In genomic region chr3:72889310-72890165, GRCh38 we compare ENCODE assay signal across 14 cellular contexts. TPM values are rescaled to one million over a fixed set of nuclear protein-coding genes. Genes with fewer than 3 reads are reported as not detected.
A peak's percentile ranks its signal among the peaks of the same experiment; 100 is the strongest.
DNase-seq lines count a peak whose midpoint lies in the region; ATAC-seq and TF ChIP-seq lines count a peak whose summit lies in the region.
"Had no signal": no experiment of that assay in that cellular context is flagged by ENCODE, and none has a peak within 500 bp of the region (broad histone marks: within the 10 kb centered on the region; RNA-seq: fewer than 3 reads in every experiment).

No MANE protein-coding gene starts in this region.

- no peak for DNase-seq in heart left ventricle
- no peak for DNase-seq in Right ventricle myocardium inferior (ENCODE audit: missing footprints)
- DNase-seq in naive thymus-derived CD4-positive, alpha-beta T cell: no peak
- no peak for DNase-seq in Karpas-422
- DNase-seq in T-helper 2 cell: no peak
- DNase-seq in germinal center (ENCODE audit: low spot score): no peak
- DNase-seq: activated CD4-positive, alpha-beta memory T cell treated with anti-CD3 and anti-CD28 coated beads, Interleukin-2, amount 10 ng/mL, durations not matched to agents 7 days and 5 days; BE2C; cortex of kidney; HCEC 1CT; left colon had no signal

- H3K79me2 ChIP-seq in Karpas-422 (ENCODE audit: low read length): no peaks in the 10 kb centered on the region

- no peaks in the 10 kb centered on the region for H3K36me3 Mint-ChIP-seq in naive thymus-derived CD4-positive, alpha-beta T cell
- H3K36me3 Mint-ChIP-seq: IgD-negative memory B cell had no signal

- H3K27ac ChIP-seq in heart left ventricle (peak overlapping the region in 11 of 12 donors; percentile 46 to 77 (median 69)), cingulate gyrus (ENCODE audit: low read depth, low read length) (peak overlapping the region; percentile 60), urinary bladder (ENCODE audit: low read depth) (peak overlapping the region; percentile 68), Karpas-422 (ENCODE audit: low read length) (no peak overlapping the region)
- H3K27ac ChIP-seq in naive thymus-derived CD4-positive, alpha-beta T cell (ENCODE audit: low read depth, low read length): no peak overlapping the region

- 73 to 81% (median 76%) methylated on average over 13 of the region's 13 CpGs for WGBS in heart left ventricle, 4 donors
- 66% methylated on average over 13 of the region's 13 CpGs for WGBS in urinary bladder

- H3K4me3 Mint-ChIP-seq in naive thymus-derived CD4-positive, alpha-beta T cell: peak overlapping the region in 8 of 10 donors; percentile 25 to 73 (median 60)
- H3K4me3 Mint-ChIP-seq: activated CD4-positive, alpha-beta memory T cell treated with anti-CD3 and anti-CD28 coated beads, Interleukin-2, amount 10 ng/mL, durations not matched to agents 7 days and 5 days had no signal

- H3K4me1 ChIP-seq in heart left ventricle (peaks cover 0 to 49% (median 21%) of the 10 kb centered on the region in 12 donors), urinary bladder (ENCODE audit: insufficient read depth) (no peaks in the 10 kb centered on the region), Karpas-422 (ENCODE audit: low read length) (peaks cover 8% of the 10 kb centered on the region)
- peaks cover 0 to 8% of the 10 kb centered on the region in 2 donors for H3K4me1 ChIP-seq in naive thymus-derived CD4-positive, alpha-beta T cell (ENCODE audit: control insufficient read depth in 2 of 2, insufficient read depth in 2 of 2, low read length in 2 of 2)

- no peak overlapping the region for H3K9ac ChIP-seq in Karpas-422 (ENCODE audit: low read length)

- peaks cover 6 to 27% (median 17%) of the 10 kb centered on the region in 7 donors for H3K4me1 Mint-ChIP-seq in naive thymus-derived CD4-positive, alpha-beta T cell

- intact Hi-C loops in heart left ventricle (cut with DNase I) (loop anchor here in 1 of 10 donors (5.0 kb wide), 1 partner anchor 42 kb away; the partner anchor contains the start of gene SHQ1), Right ventricle myocardium inferior (cut with DNase I) (loop anchor here (5.0 kb wide), 1 partner anchor 48 kb away; no protein-coding TSS in a partner anchor)
- intact Hi-C loops in naive thymus-derived CD4-positive, alpha-beta T cell (cut with micrococcal nuclease): no loop called here

- CTCF ChIA-PET in naive thymus-derived CD4-positive, alpha-beta T cell (lab: Charles Lee): no interaction called here

- H3K4me3 ChIP-seq in heart left ventricle (peak overlapping the region in 9 of 12 donors; percentile 50 to 78 (median 58)), urinary bladder (ENCODE audit: low read depth, low read length) (peak overlapping the region; percentile 83), Karpas-422 (ENCODE audit: low read length) (no peak overlapping the region)
- H3K4me3 ChIP-seq in naive thymus-derived CD4-positive, alpha-beta T cell (ENCODE audit: low read length): no peak overlapping the region

- H3K27me3 ChIP-seq in heart left ventricle: peaks cover 0 to 16% (median 0%) of the 10 kb centered on the region in 9 donors
- H3K27me3 ChIP-seq in naive thymus-derived CD4-positive, alpha-beta T cell (ENCODE audit: control insufficient read depth in 2 of 2, insufficient read depth in 2 of 2, low read length in 2 of 2): peaks cover 6 to 7% of the 10 kb centered on the region in 2 donors
- H3K27me3 ChIP-seq in Karpas-422 (ENCODE audit: low read length): 0 out of 2 replicates have a peak, but pooled peaks cover 3% of the 10 kb centered on the region
- H3K27me3 ChIP-seq: BE2C had no signal

- no peak overlapping the region for H2AFZ ChIP-seq in Karpas-422 (ENCODE audit: low read length)

- no peak for ATAC-seq in heart left ventricle
- no peak for ATAC-seq in Right ventricle myocardium inferior
- no peak for ATAC-seq in naive thymus-derived CD4-positive, alpha-beta T cell
- ATAC-seq: left colon had no signal

- no peak overlapping the region for H3K4me2 ChIP-seq in Karpas-422 (ENCODE audit: low read depth, low read length, poor library complexity, severe bottlenecking)

- no peak overlapping the region for H3K27ac Mint-ChIP-seq in naive thymus-derived CD4-positive, alpha-beta T cell
- H3K27ac Mint-ChIP-seq: activated CD4-positive, alpha-beta memory T cell treated with anti-CD3 and anti-CD28 coated beads, Interleukin-2, amount 10 ng/mL, durations not matched to agents 7 days and 5 days had no signal

- TF ChIP-seq POLR2A in heart left ventricle (IDR thresholded peaks at IDR 0.05): no peak

- H4K20me1 ChIP-seq in Karpas-422 (ENCODE audit: insufficient read depth, low read depth, low read length): no peaks in the 10 kb centered on the region

- no peaks in the 10 kb centered on the region for H3K36me3 ChIP-seq in heart left ventricle
- H3K36me3 ChIP-seq in naive thymus-derived CD4-positive, alpha-beta T cell (ENCODE audit: control insufficient read depth in 2 of 3, insufficient read depth in 3 of 3, low read length in 3 of 3): no peaks in the 10 kb centered on the region
- H3K36me3 ChIP-seq in urinary bladder (ENCODE audit: insufficient read depth): no peaks in the 10 kb centered on the region
- no peaks in the 10 kb centered on the region for H3K36me3 ChIP-seq in Karpas-422 (ENCODE audit: insufficient read depth, low read length)
- H3K36me3 ChIP-seq: BE2C had no signal

- no peak for TF ChIP-seq CTCF in heart left ventricle (IDR thresholded peaks at IDR 0.05)

- H3K27me3 Mint-ChIP-seq in naive thymus-derived CD4-positive, alpha-beta T cell: peaks cover 65 to 82% (median 76%) of the 10 kb centered on the region in 5 donors

- POLR2A ChIA-PET in naive thymus-derived CD4-positive, alpha-beta T cell (lab: Charles Lee): no interaction called here

- H3K9me3 ChIP-seq in heart left ventricle (no peaks in the 10 kb centered on the region), Karpas-422 (ENCODE audit: low read length) (no peaks in the 10 kb centered on the region)
- H3K9me3 ChIP-seq in naive thymus-derived CD4-positive, alpha-beta T cell (ENCODE audit: control insufficient read depth in 2 of 3, low read length in 3 of 3): no peaks in the 10 kb centered on the region
- H3K9me3 ChIP-seq: BE2C had no signal

- peaks cover 0 to 6% (median 0%) of the 10 kb centered on the region in 11 donors for H3K9me3 Mint-ChIP-seq in naive thymus-derived CD4-positive, alpha-beta T cell
- H3K9me3 Mint-ChIP-seq: activated CD4-positive, alpha-beta memory T cell treated with anti-CD3 and anti-CD28 coated beads, Interleukin-2, amount 10 ng/mL, durations not matched to agents 7 days and 5 days; IgD-negative memory B cell had no signal

- no peaks in the 10 kb centered on the region for H3K9me2 ChIP-seq in Karpas-422 (replicated peaks; ENCODE audit: insufficient read depth, low read length)

RNA-seq across cellular contexts. Expression of gene GXYLT2, which starts 1.7 kb away (rescaled TPM):
- total RNA-seq in heart left ventricle: 10 to 100 TPM; 12.7 to 35.2 (median 17.7) TPM
- polyA plus RNA-seq in heart left ventricle: 1 to 10 TPM; 3.4 to 5.1 TPM
- total RNA-seq in Right ventricle myocardium inferior: 9.8 TPM
- total RNA-seq in naive thymus-derived CD4-positive, alpha-beta T cell: not detected
- polyA plus RNA-seq in naive thymus-derived CD4-positive, alpha-beta T cell: not detected
- total RNA-seq in urinary bladder: 71.5 TPM
- 2.6 TPM for polyA plus RNA-seq in urinary bladder
- not detected in 2 replicates for total RNA-seq in Karpas-422 (2014; rRNA removed; shearing (Covaris generic); ENCODE audit: low replicate concordance)
- total RNA-seq: activated CD4-positive, alpha-beta memory T cell treated with anti-CD3 and anti-CD28 coated beads, Interleukin-2, amount 10 ng/mL, durations not matched to agents 7 days and 5 days had no signal
- polyA plus RNA-seq: IgD-negative memory B cell had no signal

RNA-seq across cellular contexts. Expression of gene SHQ1, which starts 41.3 kb away (rescaled TPM):
- total RNA-seq in heart left ventricle: 10 to 100 TPM; 13.6 to 26.0 (median 19.9) TPM
- polyA plus RNA-seq in heart left ventricle: 10 to 100 TPM in 1 of 2 donors, 1 to 10 TPM in 1; 7.2 to 24.9 TPM
- 13.8 TPM for total RNA-seq in Right ventricle myocardium inferior
- 10 to 100 TPM; 14.1 to 34.3 (median 24.5) TPM for total RNA-seq in naive thymus-derived CD4-positive, alpha-beta T cell
- 10 to 100 TPM; 20.3 to 28.6 TPM for polyA plus RNA-seq in naive thymus-derived CD4-positive, alpha-beta T cell
- 29.2 TPM for total RNA-seq in urinary bladder
- 9.2 TPM for polyA plus RNA-seq in urinary bladder
- total RNA-seq in Karpas-422 (2014; rRNA removed; shearing (Covaris generic); ENCODE audit: low replicate concordance): 11.5 and 22.3 TPM in 2 replicates

Comparison
In these comparisons a context has a peak if more than half of its experiments do, and no peak if none do; other contexts are left out.
1. H3K27ac ChIP-seq: peak in heart left ventricle (11 of 12), cingulate gyrus (single experiment) and urinary bladder (single experiment); none in naive thymus-derived CD4-positive, alpha-beta T cell (single experiment) and Karpas-422 (single experiment).
2. H3K4me3 ChIP-seq: peak in heart left ventricle (9 of 12) and urinary bladder (single experiment); none in naive thymus-derived CD4-positive, alpha-beta T cell (single experiment) and Karpas-422 (single experiment).
3. RNA of gene GXYLT2, which starts 1.7 kb away (total RNA-seq): 71.5 TPM in urinary bladder (single experiment), 12.7 to 35.2 TPM in heart left ventricle and 9.8 TPM in Right ventricle myocardium inferior (single experiment); not detected in naive thymus-derived CD4-positive, alpha-beta T cell and not detected in Karpas-422; every median in the first group is over 10 times any median in the second.